ENCODE assay signal across 15 cellular contexts in genomic region chrX:34288782-34289181, GRCh38.
"Had no signal": no experiment of that assay in that cellular context is flagged by ENCODE, and none has a peak within 500 bp of the region (broad histone marks: within the 10 kb centered on the region; RNA-seq: fewer than 3 reads in every experiment).

No MANE protein-coding gene starts in this region.

- H3K27me3 ChIP-seq: gastrocnemius medialis, right atrium auricular region, transverse colon, vagina had no signal

- H3K27ac ChIP-seq: body of pancreas, epithelial cell of prostate, gastrocnemius medialis, heart right ventricle, right atrium auricular region, transverse colon, vagina had no signal

- H3K4me3 ChIP-seq: body of pancreas, gastrocnemius medialis, heart right ventricle, right atrium auricular region, transverse colon, vagina had no signal

- H3K36me3 ChIP-seq: gastrocnemius medialis, heart right ventricle, right atrium auricular region, transverse colon, vagina had no signal

- DNase-seq: activated CD4-positive, alpha-beta T cell treated with anti-CD3 and anti-CD28 coated beads for 4 hours; activated CD8-positive, alpha-beta T cell treated with anti-CD3 and anti-CD28 coated beads for 36 hours; activated T-cell treated with anti-CD3 and anti-CD28 coated beads, Interleukin-2, amount 50 U/mL, for 48 hours; body of pancreas; effector memory CD4-positive, alpha-beta T cell; gastrocnemius medialis; heart right ventricle; naive B cell; posterior cingulate gyrus; small intestine; stimulated activated naive CD8-positive, alpha-beta T cell treated with anti-CD3 and anti-CD28 coated beads, Interleukin-15, Interleukin-2, amounts not matched to agents 100 U/mL and 50 U/mL, for 24 hours; transverse colon had no signal
